Comparison of ENCODE assay signal across 8 cellular contexts in genomic region chr6:31308050-31308844, GRCh38. TPM values are rescaled to one million over a fixed set of nuclear protein-coding genes. Genes with fewer than 3 reads are reported as not detected.
A peak's percentile ranks its signal among the peaks of the same experiment; 100 is the strongest.
DNase-seq lines count a peak whose midpoint lies in the region; ATAC-seq and TF ChIP-seq lines count a peak whose summit lies in the region.

No MANE protein-coding gene starts in this region.

- H3K4me3 Mint-ChIP-seq in mesothelial cell of epicardium: no peak overlapping the region

- H3K27ac ChIP-seq in heart left ventricle: no peak overlapping the region

- H3K4me3 ChIP-seq in heart left ventricle: peak overlapping the region in 11 of 12 donors; percentile 15 to 56 (median 38)

- H3K36me3 Mint-ChIP-seq in mesothelial cell of epicardium: no peaks in the 10 kb centered on the region

- no peak for TF ChIP-seq CTCF in heart left ventricle (IDR thresholded peaks at IDR 0.05)
- TF ChIP-seq CTCF in mesothelial cell of epicardium (IDR thresholded peaks at IDR 0.05; ENCODE audit: unreplicated experiment): no peak

- no peaks in the 10 kb centered on the region for H3K4me1 Mint-ChIP-seq in mesothelial cell of epicardium

- H3K9me3 Mint-ChIP-seq in mesothelial cell of epicardium: no peaks in the 10 kb centered on the region

- intact Hi-C loops in heart left ventricle (cut with DNase I): no loop called here

- no peaks in the 10 kb centered on the region for H3K36me3 ChIP-seq in heart left ventricle

- peaks cover 43% of the 10 kb centered on the region for H3K27me3 Mint-ChIP-seq in mesothelial cell of epicardium (ENCODE audit: low read depth)

- ATAC-seq in heart left ventricle: peak in 2 of 4 donors; percentile 36 to 63
- no peak for ATAC-seq in GM21381 (IDR thresholded peaks at IDR 0.05; ENCODE audit: unreplicated experiment)

- H3K4me1 ChIP-seq in heart left ventricle: peaks cover 0 to 11% (median 4%) of the 10 kb centered on the region in 12 donors

- TF ChIP-seq POLR2A in heart left ventricle (IDR thresholded peaks at IDR 0.05): no peak

- peak; percentile 19 for DNase-seq in NCI-H1417 treated with DMSO at 0.1 percent for 48 hours (lab: John Stamatoyannopoulos, UW)
- peak; percentile 49 for DNase-seq in activated T-cell treated with anti-CD3 and anti-CD28 coated beads for 24 hours (ENCODE audit: low read depth)
- DNase-seq in heart left ventricle: peak in 3 of 5 donors; percentile 16 to 71 (median 39)
- peak; percentile 45 to 68 (median 47) for DNase-seq in stimulated activated CD4-positive, alpha-beta T cell treated with anti-CD3 and anti-CD28 coated beads, Interleukin-12 subunit alpha, Interleukin-12 subunit beta, amount 100 ng/mL, for 48 hours (ENCODE audit: low read depth in 2 of 3, low spot score in 1 of 3)
- DNase-seq in foreskin melanocyte: no peak
- DNase-seq in DMS114 treated with DMSO at 0.1 percent for 48 hours (lab: John Stamatoyannopoulos, UW; ENCODE audit: unreplicated experiment): no peak
- no peak for DNase-seq in mesothelial cell of epicardium (ENCODE audit: low spot score in 2 of 2, unreplicated experiment in 2 of 2)

- no peaks in the 10 kb centered on the region for H3K9me3 ChIP-seq in heart left ventricle

- no peak overlapping the region for H3K27ac Mint-ChIP-seq in mesothelial cell of epicardium

- WGBS in heart left ventricle, 4 donors: 4 to 94% (median 7%) methylated on average over 3 to 57 of the region's 57 CpGs

- H3K27me3 ChIP-seq in heart left ventricle: peaks cover 0 to 62% (median 8%) of the 10 kb centered on the region in 9 donors

RNA-seq across cellular contexts. Expression of gene HLA-C, which starts 36.4 kb away (rescaled TPM):
- 1,000 to 10,000 TPM in 1 of 9 donors, 100 to 1,000 TPM in 8; 160 to 1,096 (median 318) TPM for total RNA-seq in heart left ventricle
- 100 to 1,000 TPM; 182 to 211 TPM for polyA plus RNA-seq in heart left ventricle
- 121 to 132 TPM (median 125 TPM) in 3 replicates for total RNA-seq in mesothelial cell of epicardium

RNA-seq across cellular contexts. Expression of gene HLA-B, which starts 48.7 kb away (rescaled TPM):
- total RNA-seq in heart left ventricle (1,000 to 10,000 TPM in 2 of 9 donors, 100 to 1,000 TPM in 7; 235 to 2,858 (median 371) TPM), mesothelial cell of epicardium (43.9 to 47.7 TPM (median 46.6 TPM) in 3 replicates)
- polyA plus RNA-seq in heart left ventricle: 100 to 1,000 TPM; 397 to 553 TPM

Comparison
In these comparisons a context has a peak if more than half of its experiments do, and no peak if none do; other contexts are left out.
1. DNase-seq: peak in NCI-H1417 treated with DMSO at 0.1 percent for 48 hours (single experiment), activated T-cell treated with anti-CD3 and anti-CD28 coated beads for 24 hours (single experiment), heart left ventricle (3 of 5) and stimulated activated CD4-positive, alpha-beta T cell treated with anti-CD3 and anti-CD28 coated beads, Interleukin-12 subunit alpha, Interleukin-12 subunit beta, amount 100 ng/mL, for 48 hours (3 of 3); none in foreskin melanocyte (single experiment), DMS114 treated with DMSO at 0.1 percent for 48 hours (single experiment) and mesothelial cell of epicardium (0 of 2).